ENCODE assay signal across 10 cellular contexts in the genomic region with DNA sequence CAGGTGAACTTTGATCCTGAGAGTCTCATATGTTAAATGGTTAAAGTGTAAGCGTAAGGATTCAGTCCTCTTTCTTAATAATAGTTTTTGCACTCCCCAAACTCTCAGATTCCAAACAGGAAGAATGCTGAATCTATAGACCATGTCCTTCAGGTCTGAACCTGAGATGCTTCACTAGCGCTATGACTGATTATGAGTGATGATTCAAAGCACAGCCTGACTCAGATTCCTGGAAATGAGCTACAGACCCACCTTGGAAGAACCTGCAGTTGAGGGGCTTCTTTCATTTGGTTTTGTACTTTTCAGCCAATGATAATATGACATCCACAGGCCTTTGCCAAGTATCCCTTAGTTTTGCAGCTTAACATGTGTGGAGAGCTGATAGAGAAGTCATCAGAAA. TPM values are rescaled to one million over a fixed set of nuclear protein-coding genes. Genes with fewer than 3 reads are reported as not detected.
DNase-seq lines count a peak whose midpoint lies in the region; ATAC-seq and TF ChIP-seq lines count a peak whose summit lies in the region.
"Had no signal": no experiment of that assay in that cellular context is flagged by ENCODE, and none has a peak within 500 bp of the region (broad histone marks: within the 10 kb centered on the region; RNA-seq: fewer than 3 reads in every experiment).

No MANE protein-coding gene starts in this region.

- TF ChIP-seq CTCF in heart right ventricle (IDR thresholded peaks at IDR 0.05) (no peak), epithelial cell of proximal tubule (conservative IDR thresholded peaks at IDR 0.05; ENCODE audit: low read depth, low read length) (no peak), upper lobe of right lung (IDR thresholded peaks at IDR 0.05) (no peak)

- ATAC-seq in heart right ventricle: no peak
- ATAC-seq in upper lobe of right lung: no peak

- peak overlapping the region in 9 of 10 donors; percentile 39 to 92 (median 85) for H3K27ac ChIP-seq in heart right ventricle
- no peak overlapping the region for H3K27ac ChIP-seq in muscle layer of duodenum (ENCODE audit: low read length)
- peak overlapping the region; percentile 75 for H3K27ac ChIP-seq in upper lobe of right lung

- H3K4me1 ChIP-seq in heart right ventricle (peaks cover 0 to 54% (median 6%) of the 10 kb centered on the region in 9 donors), muscle layer of duodenum (ENCODE audit: control insufficient read depth in 1 of 2, insufficient read depth in 2 of 2, low read length in 2 of 2) (no peaks in the 10 kb centered on the region), upper lobe of right lung (no peaks in the 10 kb centered on the region)

- intact Hi-C loops in heart right ventricle (cut with DNase I): loop anchor here in 3 of 10 donors (5.0 to 10.0 kb wide), 4 partner anchors 35 to 327 kb away; no protein-coding TSS in a partner anchor
- intact Hi-C loops in cardiac septum (cut with DNase I): loop anchor here (5.0 to 10.0 kb wide), 3 partner anchors 35 to 147 kb away; no protein-coding TSS in a partner anchor
- intact Hi-C loops in upper lobe of right lung (cut with DNase I): no loop called here

- H3K36me3 ChIP-seq in heart right ventricle: no peaks in the 10 kb centered on the region
- no peaks in the 10 kb centered on the region for H3K36me3 ChIP-seq in muscle layer of duodenum (ENCODE audit: control insufficient read depth in 1 of 2, insufficient read depth in 2 of 2, low read length in 2 of 2)
- no peaks in the 10 kb centered on the region for H3K36me3 ChIP-seq in upper lobe of right lung

- H3K27me3 ChIP-seq in heart right ventricle: peaks cover 0 to 43% (median 5%) of the 10 kb centered on the region in 7 donors
- H3K27me3 ChIP-seq in muscle layer of duodenum (ENCODE audit: low read depth, low read length): no peaks in the 10 kb centered on the region
- H3K27me3 ChIP-seq in upper lobe of right lung: peaks cover 4% of the 10 kb centered on the region

- no peak for DNase-seq in heart right ventricle
- DNase-seq in cardiac septum (ENCODE audit: low spot score): no peak
- no peak for DNase-seq in epithelial cell of proximal tubule (ENCODE audit: low read depth)
- DNase-seq in upper lobe of right lung: no peak
- DNase-seq in HUDEP-2 (lab: John Stamatoyannopoulos, UW; ENCODE audit: unreplicated experiment in 76 of 76): no peak
- no peak for DNase-seq in cerebellar cortex (ENCODE audit: low spot score)
- no peak for DNase-seq in EL
- DNase-seq: glutamatergic neuron, NCI-H1930 had no signal

- H3K4me3 ChIP-seq in heart right ventricle: peak overlapping the region in 9 of 10 donors; percentile 48 to 74 (median 67)
- H3K4me3 ChIP-seq in epithelial cell of proximal tubule (ENCODE audit: low read depth, low read length): peak overlapping the region; percentile 57
- peak overlapping the region; percentile 49 to 74 for H3K4me3 ChIP-seq in muscle layer of duodenum (ENCODE audit: low read depth in 1 of 2, low read length in 2 of 2)
- peak overlapping the region; percentile 58 for H3K4me3 ChIP-seq in upper lobe of right lung

- 31 to 70% methylated on average over 2 of the region's 2 CpGs for WGBS in heart right ventricle, 2 donors

- H3K9me3 ChIP-seq in heart right ventricle (no peaks in the 10 kb centered on the region), muscle layer of duodenum (ENCODE audit: control insufficient read depth in 1 of 2, low read length in 2 of 2) (no peaks in the 10 kb centered on the region), upper lobe of right lung (no peaks in the 10 kb centered on the region)

RNA-seq across cellular contexts. Expression of gene EDNRA, which starts 1.4 kb away (rescaled TPM):
- total RNA-seq in heart right ventricle: 10 to 100 TPM in 7 of 10 donors, 1 to 10 TPM in 3; 5.0 to 27.4 (median 11.7) TPM
- polyA plus RNA-seq in heart right ventricle: 1 to 10 TPM; 4.4 to 6.0 TPM
- total RNA-seq in cardiac septum: 15.4 TPM
- 3.3 and 3.9 TPM in 2 replicates for total RNA-seq in epithelial cell of proximal tubule
- total RNA-seq in upper lobe of right lung: 28.3 TPM
